ENCODE assay signal across 8 cellular contexts in genomic region chr14:81164167-81164774, GRCh38. TPM values are rescaled to one million over a fixed set of nuclear protein-coding genes. Genes with fewer than 3 reads are reported as not detected.
DNase-seq lines count a peak whose midpoint lies in the region; ATAC-seq and TF ChIP-seq lines count a peak whose summit lies in the region.

No MANE protein-coding gene starts in this region.

- DNase-seq in GM03348 (ENCODE audit: low spot score) (peak; percentile 57), HS-27A (ENCODE audit: low read depth) (peak; percentile 40), NCI-H748 treated with DMSO at 0.1 percent for 48 hours (lab: John Stamatoyannopoulos, UW) (peak; percentile 63), foreskin keratinocyte (peak; percentile 63 to 84), prostate gland (ENCODE audit: low spot score) (peak; percentile 16), KG1 (lab: John Stamatoyannopoulos, UW) (no peak)
- DNase-seq in activated CD8-positive, alpha-beta memory T cell treated with anti-CD3 and anti-CD28 coated beads, Interleukin-2, amount 50 U/mL, for 48 hours = peak; percentile 72

- H3K36me3 ChIP-seq in prostate gland = no peaks in the 10 kb centered on the region

- no peaks in the 10 kb centered on the region for H3K9me3 ChIP-seq in prostate gland

- TF ChIP-seq POLR2A in prostate gland (IDR thresholded peaks at IDR 0.05) = no peak

- TF ChIP-seq CTCF in foreskin keratinocyte (conservative IDR thresholded peaks at IDR 0.05) (peak; percentile 89), prostate gland (IDR thresholded peaks at IDR 0.05) (peak in 2 of 4 experiments; percentile 36 to 59)

- H3K27me3 ChIP-seq in foreskin keratinocyte (no peaks in the 10 kb centered on the region), prostate gland (replicated peaks; ENCODE audit: insufficient read depth) (no peaks in the 10 kb centered on the region)

- H3K27ac ChIP-seq in foreskin keratinocyte = no peak overlapping the region
- no peak overlapping the region for H3K27ac ChIP-seq in prostate gland

- no peak overlapping the region for H3K4me3 ChIP-seq in prostate gland

- ATAC-seq in GM21529 (IDR thresholded peaks at IDR 0.05; ENCODE audit: unreplicated experiment) (peak; percentile 98), foreskin keratinocyte (peak; percentile 99)

- H3K4me1 ChIP-seq in foreskin keratinocyte (no peaks in the 10 kb centered on the region), prostate gland (replicated peaks) (no peaks in the 10 kb centered on the region)

- intact Hi-C loops in prostate gland (cut with DNase I) = no loop called here

- WGBS in prostate gland = 0% methylated on average over 1 of the region's 1 CpG

RNA-seq across cellular contexts. Expression of gene GTF2A1, which starts 56.5 kb away (rescaled TPM):
- total RNA-seq in foreskin keratinocyte (24.7 and 26.6 TPM in 2 replicates), prostate gland (10 to 100 TPM; 21.2 to 54.9 TPM)
- 4.6 and 5.4 TPM in 2 replicates for polyA plus RNA-seq in foreskin keratinocyte
